1 cellular context compared by ENCODE assay signal in genomic region chr15:74443100-74443909, GRCh38.
A peak's percentile ranks its signal among the peaks of the same experiment; 100 is the strongest.
TF ChIP-seq lines count a peak whose summit lies in the region.

No MANE protein-coding gene starts in this region.

TF ChIP-seq in HepG2, 621 proteins besides CTCF, POLR2A, EP300 and RAD21 (continued from another document):
- TF ChIP-seq ZNF639 (CRISPR knock-in tag; conservative IDR thresholded peaks at IDR 0.05) (no peak; the same call in 1 of the 2 replicates), SNAPC2 (CRISPR knock-in tag; IDR thresholded peaks at IDR 0.05) (no peak), PAX8 (CRISPR knock-in tag; IDR thresholded peaks at IDR 0.05; ENCODE audit: borderline replicate concordance) (no peak), ELK4 (CRISPR knock-in tag; IDR thresholded peaks at IDR 0.05; ENCODE audit: borderline replicate concordance) (no peak), HOXA7 (CRISPR knock-in tag; IDR thresholded peaks at IDR 0.05) (no peak), ZNF143 (CRISPR knock-in tag; IDR thresholded peaks at IDR 0.05) (peak; percentile 42; the same call in 1 of the 2 replicates), AKAP8 (CRISPR knock-in tag; IDR thresholded peaks at IDR 0.05) (peak; percentile 63; the same call in 1 of the 2 replicates), BORCS8-MEF2B (CRISPR knock-in tag; IDR thresholded peaks at IDR 0.05) (no peak), PHF21A (CRISPR knock-in tag; IDR thresholded peaks at IDR 0.05) (peak; percentile 80), FIP1L1 (IDR thresholded peaks at IDR 0.05; ENCODE audit: borderline replicate concordance, insufficient read depth, low read depth, low read length) (no peak), ZNF350 (CRISPR knock-in tag; IDR thresholded peaks at IDR 0.05; ENCODE audit: borderline replicate concordance, low read depth) (no peak; the same call in 1 of the 2 replicates), TSC22D2 (CRISPR knock-in tag; IDR thresholded peaks at IDR 0.05; ENCODE audit: borderline replicate concordance) (no peak), ZNF766 (CRISPR knock-in tag; IDR thresholded peaks at IDR 0.05; ENCODE audit: borderline replicate concordance) (no peak), RORA (CRISPR knock-in tag; IDR thresholded peaks at IDR 0.05) (no peak), ZNF660 (CRISPR knock-in tag; IDR thresholded peaks at IDR 0.05; ENCODE audit: borderline replicate concordance, low read depth) (no peak), ZNF543 (CRISPR knock-in tag; IDR thresholded peaks at IDR 0.05) (peak; percentile 33; the same call in 1 of the 2 replicates), CSRNP1 (CRISPR knock-in tag; IDR thresholded peaks at IDR 0.05) (no peak), KDM1A (CRISPR knock-in tag; IDR thresholded peaks at IDR 0.05) (peak; percentile 92), ZNF770 (CRISPR knock-in tag; IDR thresholded peaks at IDR 0.05) (peak; percentile 95), ZNF792 (CRISPR knock-in tag; IDR thresholded peaks at IDR 0.05) (peak; percentile 90; the same call in 1 of the 2 replicates), STAT6 (CRISPR knock-in tag; IDR thresholded peaks at IDR 0.05; ENCODE audit: borderline replicate concordance) (no peak), GLI4 (CRISPR knock-in tag; IDR thresholded peaks at IDR 0.05; ENCODE audit: borderline replicate concordance) (no peak), ZNF589 (CRISPR knock-in tag; conservative IDR thresholded peaks at IDR 0.05) (peak; percentile 69; the same call in 1 of the 2 replicates), CCDC6 (CRISPR knock-in tag; IDR thresholded peaks at IDR 0.05) (no peak), ZBTB43 (CRISPR knock-in tag; conservative IDR thresholded peaks at IDR 0.05) (peak; percentile 69; the same call in 1 of the 2 replicates), CBX5 (CRISPR knock-in tag; IDR thresholded peaks at IDR 0.05; ENCODE audit: borderline replicate concordance) (peak; percentile 58; the same call in 1 of the 2 replicates), ZNF432 (CRISPR knock-in tag; IDR thresholded peaks at IDR 0.05; ENCODE audit: borderline replicate concordance) (no peak)
- TF ChIP-seq, protein P1, sequence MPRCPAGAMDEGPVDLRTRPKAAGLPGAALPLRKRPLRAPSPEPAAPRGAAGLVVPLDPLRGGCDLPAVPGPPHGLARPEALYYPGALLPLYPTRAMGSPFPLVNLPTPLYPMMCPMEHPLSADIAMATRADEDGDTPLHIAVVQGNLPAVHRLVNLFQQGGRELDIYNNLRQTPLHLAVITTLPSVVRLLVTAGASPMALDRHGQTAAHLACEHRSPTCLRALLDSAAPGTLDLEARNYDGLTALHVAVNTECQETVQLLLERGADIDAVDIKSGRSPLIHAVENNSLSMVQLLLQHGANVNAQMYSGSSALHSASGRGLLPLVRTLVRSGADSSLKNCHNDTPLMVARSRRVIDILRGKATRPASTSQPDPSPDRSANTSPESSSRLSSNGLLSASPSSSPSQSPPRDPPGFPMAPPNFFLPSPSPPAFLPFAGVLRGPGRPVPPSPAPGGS (CRISPR knock-in tag; IDR thresholded peaks at IDR 0.05), result no peak
- TF ChIP-seq, protein P2, sequence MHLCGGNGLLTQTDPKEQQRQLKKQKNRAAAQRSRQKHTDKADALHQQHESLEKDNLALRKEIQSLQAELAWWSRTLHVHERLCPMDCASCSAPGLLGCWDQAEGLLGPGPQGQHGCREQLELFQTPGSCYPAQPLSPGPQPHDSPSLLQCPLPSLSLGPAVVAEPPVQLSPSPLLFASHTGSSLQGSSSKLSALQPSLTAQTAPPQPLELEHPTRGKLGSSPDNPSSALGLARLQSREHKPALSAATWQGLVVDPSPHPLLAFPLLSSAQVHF (CRISPR knock-in tag; IDR thresholded peaks at IDR 0.05), result no peak; the same call in 1 of the 2 replicates
- TF ChIP-seq, protein P3, sequence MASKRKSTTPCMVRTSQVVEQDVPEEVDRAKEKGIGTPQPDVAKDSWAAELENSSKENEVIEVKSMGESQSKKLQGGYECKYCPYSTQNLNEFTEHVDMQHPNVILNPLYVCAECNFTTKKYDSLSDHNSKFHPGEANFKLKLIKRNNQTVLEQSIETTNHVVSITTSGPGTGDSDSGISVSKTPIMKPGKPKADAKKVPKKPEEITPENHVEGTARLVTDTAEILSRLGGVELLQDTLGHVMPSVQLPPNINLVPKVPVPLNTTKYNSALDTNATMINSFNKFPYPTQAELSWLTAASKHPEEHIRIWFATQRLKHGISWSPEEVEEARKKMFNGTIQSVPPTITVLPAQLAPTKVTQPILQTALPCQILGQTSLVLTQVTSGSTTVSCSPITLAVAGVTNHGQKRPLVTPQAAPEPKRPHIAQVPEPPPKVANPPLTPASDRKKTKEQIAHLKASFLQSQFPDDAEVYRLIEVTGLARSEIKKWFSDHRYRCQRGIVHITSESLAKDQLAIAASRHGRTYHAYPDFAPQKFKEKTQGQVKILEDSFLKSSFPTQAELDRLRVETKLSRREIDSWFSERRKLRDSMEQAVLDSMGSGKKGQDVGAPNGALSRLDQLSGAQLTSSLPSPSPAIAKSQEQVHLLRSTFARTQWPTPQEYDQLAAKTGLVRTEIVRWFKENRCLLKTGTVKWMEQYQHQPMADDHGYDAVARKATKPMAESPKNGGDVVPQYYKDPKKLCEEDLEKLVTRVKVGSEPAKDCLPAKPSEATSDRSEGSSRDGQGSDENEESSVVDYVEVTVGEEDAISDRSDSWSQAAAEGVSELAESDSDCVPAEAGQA (IDR thresholded peaks at IDR 0.05; ENCODE audit: low read depth), result peak; percentile 50; the same call in 1 of the 2 replicates
- TF ChIP-seq, protein P3 (CRISPR knock-in tag; IDR thresholded peaks at IDR 0.05; ENCODE audit: borderline replicate concordance), result no peak
- TF ChIP-seq, protein P4, sequence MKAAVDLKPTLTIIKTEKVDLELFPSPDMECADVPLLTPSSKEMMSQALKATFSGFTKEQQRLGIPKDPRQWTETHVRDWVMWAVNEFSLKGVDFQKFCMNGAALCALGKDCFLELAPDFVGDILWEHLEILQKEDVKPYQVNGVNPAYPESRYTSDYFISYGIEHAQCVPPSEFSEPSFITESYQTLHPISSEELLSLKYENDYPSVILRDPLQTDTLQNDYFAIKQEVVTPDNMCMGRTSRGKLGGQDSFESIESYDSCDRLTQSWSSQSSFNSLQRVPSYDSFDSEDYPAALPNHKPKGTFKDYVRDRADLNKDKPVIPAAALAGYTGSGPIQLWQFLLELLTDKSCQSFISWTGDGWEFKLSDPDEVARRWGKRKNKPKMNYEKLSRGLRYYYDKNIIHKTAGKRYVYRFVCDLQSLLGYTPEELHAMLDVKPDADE (CRISPR knock-in tag; IDR thresholded peaks at IDR 0.05), result no peak
